ENCODE assay signal across 9 cellular contexts in genomic region chr3:146503459-146504202, GRCh38. TPM values are rescaled to one million over a fixed set of nuclear protein-coding genes. Genes with fewer than 3 reads are reported as not detected.
A peak's percentile ranks its signal among the peaks of the same experiment; 100 is the strongest.
DNase-seq lines count a peak whose midpoint lies in the region; ATAC-seq and TF ChIP-seq lines count a peak whose summit lies in the region.
"Had no signal": no experiment of that assay in that cellular context is flagged by ENCODE, and none has a peak within 500 bp of the region (broad histone marks: within the 10 kb centered on the region; RNA-seq: fewer than 3 reads in every experiment).

No MANE protein-coding gene starts in this region.

- H3K36me3 ChIP-seq in body of pancreas (replicated peaks in 1 of 2; ENCODE audit: insufficient read depth in 1 of 2, low read depth in 2 of 2), result no peaks in the 10 kb centered on the region

- H3K4me1 Mint-ChIP-seq in H9, result peaks cover 55 to 57% of the 10 kb centered on the region in 2 experiments

- no peak overlapping the region for H4K8ac ChIP-seq in H9 (replicated peaks; ENCODE audit: insufficient read length, low read depth, low read length)

- H3K27me3 ChIP-seq in H9 (ENCODE audit: insufficient read depth, low read length) (no peaks in the 10 kb centered on the region), body of pancreas (no peaks in the 10 kb centered on the region)

- H3K36me3 Mint-ChIP-seq in H9 (ENCODE audit: insufficient read depth in 1 of 3, low read depth in 3 of 3), result peaks cover 2 to 10% (median 8%) of the 10 kb centered on the region in 3 experiments

- no peak overlapping the region for H3K23ac ChIP-seq in H9 (ENCODE audit: insufficient read length, low read depth, low read length)

- no peak overlapping the region for H3T11ph ChIP-seq in H9 (ENCODE audit: low read length)

- H3K79me1 ChIP-seq in H9 (ENCODE audit: insufficient read depth, low read depth, low read length, poor library complexity, severe bottlenecking), result no peaks in the 10 kb centered on the region

- H3K4ac ChIP-seq in H9 (ENCODE audit: low read depth, low read length), result no peak overlapping the region

- H3K79me2 ChIP-seq in H9 (ENCODE audit: insufficient read depth, low read length), result no peaks in the 10 kb centered on the region

- no peak overlapping the region for H2BK5ac ChIP-seq in H9 (ENCODE audit: insufficient read length, low read length)

- H2AFZ ChIP-seq in H9 (ENCODE audit: low read length), result no peak overlapping the region

- no peaks in the 10 kb centered on the region for H3K23me2 ChIP-seq in H9 (ENCODE audit: insufficient read length, low read depth, low read length, poor library complexity, severe bottlenecking)

- H3K4me3 Mint-ChIP-seq in H9, result no peak overlapping the region

- H3K4me1 ChIP-seq in H9 (ENCODE audit: insufficient read depth, low read length), result peaks cover 4% of the 10 kb centered on the region; the same call in 1 of the 2 replicates
- H3K4me1 ChIP-seq in body of pancreas, result peaks cover 29% of the 10 kb centered on the region

- H2AK5ac ChIP-seq in H9 (ENCODE audit: insufficient read length, low read length), result no peak overlapping the region

- ATAC-seq in body of pancreas, result peak; percentile 25

- DNase-seq in DMS 273 (lab: John Stamatoyannopoulos, UW; ENCODE audit: unreplicated experiment), result peak; percentile 11
- no peak for DNase-seq in DMS 273 treated with DMSO at 0.1 percent for 48 hours (lab: John Stamatoyannopoulos, UW)
- no peak for DNase-seq in H9
- DNase-seq in Kasumi-1 (lab: John Stamatoyannopoulos, UW), result peak; percentile 8 to 22
- DNase-seq in body of pancreas, result peak in 1 of 4 donors; percentile 37
- peak; percentile 93 for DNase-seq in non-pigmented ciliary epithelial cell (ENCODE audit: low read depth)
- no peak for DNase-seq in NCI-H2196 (lab: John Stamatoyannopoulos, UW; ENCODE audit: unreplicated experiment)
- no peak for DNase-seq in activated naive CD4-positive, alpha-beta T cell treated with anti-CD3 and anti-CD28 coated beads, Interleukin-2, amount 50 U/mL, for 16 hours

- H3K18ac ChIP-seq in H9 (ENCODE audit: insufficient read length, low read depth, low read length), result no peak overlapping the region

- intact Hi-C loops in body of pancreas (cut with DNase I), result no loop called here

- WGBS in H9 (ENCODE audit: extremely low coverage, insufficient read length, low lambda C conversion rate), result no CpG with 5 or more reads among the region's 12 CpGs
- WGBS in body of pancreas, 2 donors, result 70 to 74% methylated on average over 12 of the region's 12 CpGs

- H3K14ac ChIP-seq in H9 (ENCODE audit: insufficient read depth, low read length), result no peak overlapping the region

- no peak overlapping the region for H3K27ac ChIP-seq in H9 (ENCODE audit: insufficient read length, low read depth, low read length)
- peak overlapping the region in 2 of 4 donors; percentile 25 to 39 for H3K27ac ChIP-seq in body of pancreas
- H3K27ac ChIP-seq: 22Rv1 had no signal

- H2BK12ac ChIP-seq in H9 (ENCODE audit: insufficient read length, low read depth, low read length), result no peak overlapping the region

- H4K20me1 ChIP-seq in H9 (ENCODE audit: control insufficient read depth, insufficient read depth, insufficient read length), result no peaks in the 10 kb centered on the region

- no peak overlapping the region for H4K91ac ChIP-seq in H9 (ENCODE audit: insufficient read length, low read depth, low read length)

- H3K9ac ChIP-seq in H9 (ENCODE audit: extremely low read depth, insufficient read length, low read length), result no peak overlapping the region

- H3K4me2 ChIP-seq in H9 (ENCODE audit: insufficient read depth, insufficient read length, low read length), result no peak overlapping the region

- no peaks in the 10 kb centered on the region; a peak in 2 of 5 replicates for H3K9me3 Mint-ChIP-seq in H9

- peak overlapping the region; percentile 87 to 97 (median 92) for H3K27ac Mint-ChIP-seq in H9

- no peak for TF ChIP-seq POLR2A in body of pancreas (IDR thresholded peaks at IDR 0.05)

- TF ChIP-seq CTCF in H9 (conservative IDR thresholded peaks at IDR 0.05) (peak; percentile 47; the same call in 2 of the 3 replicates), body of pancreas (IDR thresholded peaks at IDR 0.05) (peak in 3 of 7 experiments; percentile 24 to 31 (median 29))

- no peaks in the 10 kb centered on the region for H3K27me3 Mint-ChIP-seq in H9 (ENCODE audit: low read depth)

- no peak overlapping the region for H2BK20ac ChIP-seq in H9 (ENCODE audit: low read depth, low read length, poor library complexity, severe bottlenecking)

- no peak overlapping the region for H4K5ac ChIP-seq in H9 (ENCODE audit: insufficient read length, low read depth, low read length)

- H2BK15ac ChIP-seq in H9 (ENCODE audit: low read depth, low read length), result no peak overlapping the region

- H2BK120ac ChIP-seq in H9 (ENCODE audit: low read depth, low read length, poor library complexity, severe bottlenecking), result no peak overlapping the region

- H3K9me3 ChIP-seq in H9 (ENCODE audit: control insufficient read depth, low read depth, low read length) (no peaks in the 10 kb centered on the region), body of pancreas (no peaks in the 10 kb centered on the region)

- H3K4me3 ChIP-seq in body of pancreas, result no peak overlapping the region

- no peak overlapping the region for H3K56ac ChIP-seq in H9 (ENCODE audit: insufficient read length, low read depth, low read length)

RNA-seq across cellular contexts. Expression of gene PLSCR2, which starts 34.3 kb away (rescaled TPM):
- total RNA-seq in H9 (2021) (not detected in 2 replicates), body of pancreas (not detected)

RNA-seq across cellular contexts. Expression of gene PLSCR1, which starts 40.8 kb away (rescaled TPM):
- 48.9 and 54.8 TPM in 2 replicates for total RNA-seq in H9 (2021)
- 10 to 100 TPM; 61.7 to 64.9 TPM for total RNA-seq in body of pancreas

Comparison
In these comparisons a context has a peak if more than half of its experiments do, and no peak if none do; other contexts are left out.
1. DNase-seq: peak in DMS 273 (single experiment), Kasumi-1 (2 of 2) and non-pigmented ciliary epithelial cell (single experiment); none in DMS 273 treated with DMSO at 0.1 percent for 48 hours (single experiment), H9 (single experiment), NCI-H2196 (single experiment) and activated naive CD4-positive, alpha-beta T cell treated with anti-CD3 and anti-CD28 coated beads, Interleukin-2, amount 50 U/mL, for 16 hours (single experiment).